ENCODE assay signal across 20 cellular contexts in the genomic region with DNA sequence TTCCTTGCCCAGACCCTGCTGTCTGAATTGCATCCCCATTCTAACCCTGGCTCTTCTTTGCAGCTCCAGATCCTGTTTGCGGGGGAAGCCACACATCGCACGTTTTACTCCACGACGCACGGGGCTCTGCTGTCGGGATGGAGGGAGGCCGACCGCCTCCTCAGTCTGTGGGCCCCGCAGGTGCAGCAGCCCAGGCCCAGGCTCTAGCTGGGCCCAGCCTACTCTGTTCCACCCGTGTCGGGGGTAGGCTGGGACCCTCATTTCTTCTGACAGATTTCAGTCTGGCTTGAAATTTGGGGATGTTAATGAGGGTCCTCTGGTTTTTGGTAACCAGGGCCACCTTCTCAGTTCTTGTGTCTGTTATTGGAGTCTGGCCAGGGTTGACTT. TPM values are rescaled to one million over a fixed set of nuclear protein-coding genes. Genes with fewer than 3 reads are reported as not detected.
DNase-seq lines count a peak whose midpoint lies in the region; ATAC-seq and TF ChIP-seq lines count a peak whose summit lies in the region.
"Had no signal": no experiment of that assay in that cellular context is flagged by ENCODE, and none has a peak within 500 bp of the region (broad histone marks: within the 10 kb centered on the region; RNA-seq: fewer than 3 reads in every experiment).

No MANE protein-coding gene starts in this region.

- DNase-seq in AG20443 (ENCODE audit: low spot score) (peak; percentile 1), memory B cell (ENCODE audit: low spot score in 2 of 2) (no peak), iPS-NIHi7 (ENCODE audit: extremely low spot score) (no peak), NCI-H2196 treated with DMSO at 0.1 percent for 48 hours (lab: John Stamatoyannopoulos, UW; ENCODE audit: unreplicated experiment) (no peak), amygdala (lab: John Stamatoyannopoulos, UW) (no peak)
- DNase-seq in CD8-positive, alpha-beta T cell = peak in 1 of 7 experiments; percentile 46
- DNase-seq in activated T-cell treated with anti-CD3 and anti-CD28 coated beads, Interleukin-2, amount 50 U/mL, for 72 hours = no peak
- DNase-seq: DND-41; midbrain; NCI-H1694; NCI-H510A treated with DMSO at 0.1 percent for 48 hours; PC-3; stimulated activated CD4-positive, alpha-beta T cell treated with anti-CD3 and anti-CD28 coated beads, Interleukin-12 subunit alpha, Interleukin-12 subunit beta, amount 100 ng/mL, for 4 hours had no signal

- H3K4me1 Mint-ChIP-seq in CD8-positive, alpha-beta T cell (ENCODE audit: low read depth) = peaks cover 56% of the 10 kb centered on the region
- peaks cover 57% of the 10 kb centered on the region for H3K4me1 Mint-ChIP-seq in activated T-cell treated with anti-CD3 and anti-CD28 coated beads, Interleukin-2, amount 50 U/mL, for 72 hours (ENCODE audit: low read depth)
- H3K4me1 Mint-ChIP-seq in memory B cell = peaks cover 45% of the 10 kb centered on the region

- intact Hi-C loops in CD8-positive, alpha-beta T cell (cut with DNase I, micrococcal nuclease) = loop anchor here (2.0 to 10.0 kb wide), 5 partner anchors 56 to 1486 kb away; partner anchors contain the start of genes PPP2R2D (in 1 of the 2), TUBGCP2 (in 1 of the 2) and ZNF511 (in 1 of the 2)

- no peak for TF ChIP-seq CTCF in CD8-positive, alpha-beta T cell (IDR thresholded peaks at IDR 0.05)

- H3K27ac ChIP-seq in CD8-positive, alpha-beta T cell (ENCODE audit: low read depth, low read length) = no peak overlapping the region
- H3K27ac ChIP-seq: cardiac muscle cell, gastroesophageal sphincter, HL-60, thoracic aorta had no signal

- H3K27me3 ChIP-seq in CD8-positive, alpha-beta T cell (ENCODE audit: insufficient read depth, low read length) = no peaks in the 10 kb centered on the region
- H3K27me3 ChIP-seq: cardiac muscle cell, gastroesophageal sphincter had no signal

- no peak for ATAC-seq in CD8-positive, alpha-beta T cell
- no peak for ATAC-seq in activated T-cell treated with anti-CD3 and anti-CD28 coated beads, Interleukin-2, amount 50 U/mL, for 72 hours (replicated peaks in 1 of 2)
- ATAC-seq in memory B cell (ENCODE audit: low read depth) (no peak), HG03135 (IDR thresholded peaks at IDR 0.05; ENCODE audit: unreplicated experiment) (no peak)
- ATAC-seq: gastroesophageal sphincter, PC-3, SK-N-SH treated with all-trans-retinoic acid at 6 μM for 48 hours, WTC11 had no signal

- H3K27ac Mint-ChIP-seq in CD8-positive, alpha-beta T cell = peak overlapping the region; percentile 69
- peak overlapping the region; percentile 97 for H3K27ac Mint-ChIP-seq in activated T-cell treated with anti-CD3 and anti-CD28 coated beads, Interleukin-2, amount 50 U/mL, for 72 hours
- peak overlapping the region; percentile 88 for H3K27ac Mint-ChIP-seq in memory B cell
- H3K27ac Mint-ChIP-seq: WTC11 had no signal

- POLR2A ChIA-PET in CD8-positive, alpha-beta T cell (lab: Charles Lee) = interaction anchor here (1.0 to 1.5 kb wide), 2 partner anchors 13 to 27 kb away, joined by 3 to 4 read pairs; partner anchors contain the start of gene PAOX

- peaks cover 49% of the 10 kb centered on the region for H3K4me1 ChIP-seq in CD8-positive, alpha-beta T cell (ENCODE audit: insufficient read depth, low read length)

- no peaks in the 10 kb centered on the region for H3K27me3 Mint-ChIP-seq in CD8-positive, alpha-beta T cell (ENCODE audit: low read depth)
- H3K27me3 Mint-ChIP-seq in activated T-cell treated with anti-CD3 and anti-CD28 coated beads, Interleukin-2, amount 50 U/mL, for 72 hours (ENCODE audit: low read depth) = no peaks in the 10 kb centered on the region
- no peaks in the 10 kb centered on the region for H3K27me3 Mint-ChIP-seq in memory B cell

- CTCF ChIA-PET in CD8-positive, alpha-beta T cell (lab: Charles Lee) = interaction anchor here (1.0 to 5.1 kb wide), 2 partner anchors 62 to 76 kb away, joined by 3 to 28 read pairs; no protein-coding TSS in a partner anchor

- no peak overlapping the region for H3K4me3 Mint-ChIP-seq in CD8-positive, alpha-beta T cell
- peak overlapping the region; percentile 85 to 87 for H3K4me3 Mint-ChIP-seq in activated T-cell treated with anti-CD3 and anti-CD28 coated beads, Interleukin-2, amount 50 U/mL, for 72 hours
- peak overlapping the region; percentile 78 for H3K4me3 Mint-ChIP-seq in memory B cell
- H3K4me3 Mint-ChIP-seq: WTC11 had no signal

- H3K36me3 ChIP-seq in CD8-positive, alpha-beta T cell (ENCODE audit: insufficient read depth, low read length) = peaks cover 2% of the 10 kb centered on the region

- no peaks in the 10 kb centered on the region for H3K9me3 Mint-ChIP-seq in CD8-positive, alpha-beta T cell
- no peaks in the 10 kb centered on the region for H3K9me3 Mint-ChIP-seq in activated T-cell treated with anti-CD3 and anti-CD28 coated beads, Interleukin-2, amount 50 U/mL, for 72 hours
- H3K9me3 Mint-ChIP-seq in memory B cell = no peaks in the 10 kb centered on the region
- H3K9me3 Mint-ChIP-seq: WTC11 had no signal

- no peak overlapping the region for H3K4me3 ChIP-seq in CD8-positive, alpha-beta T cell (ENCODE audit: low read depth, low read length)
- H3K4me3 ChIP-seq: cardiac muscle cell, gastroesophageal sphincter, thoracic aorta had no signal

- peaks cover 14% of the 10 kb centered on the region for H3K36me3 Mint-ChIP-seq in CD8-positive, alpha-beta T cell
- peaks cover 0 to 7% of the 10 kb centered on the region in 2 donors for H3K36me3 Mint-ChIP-seq in activated T-cell treated with anti-CD3 and anti-CD28 coated beads, Interleukin-2, amount 50 U/mL, for 72 hours (ENCODE audit: insufficient read depth in 2 of 2)
- peaks cover 3% of the 10 kb centered on the region for H3K36me3 Mint-ChIP-seq in memory B cell

- H3K9me3 ChIP-seq in CD8-positive, alpha-beta T cell (ENCODE audit: low read length) = no peaks in the 10 kb centered on the region
- H3K9me3 ChIP-seq: gastroesophageal sphincter, thoracic aorta had no signal

RNA-seq across cellular contexts. Expression of gene MTG1, which starts 2.7 kb away (rescaled TPM):
- 10 to 100 TPM; 30.2 to 31.0 TPM for total RNA-seq in CD8-positive, alpha-beta T cell
- 10 to 100 TPM; 58.0 to 67.2 TPM for total RNA-seq in activated T-cell treated with anti-CD3 and anti-CD28 coated beads, Interleukin-2, amount 50 U/mL, for 72 hours

RNA-seq across cellular contexts. Expression of gene PAOX, which starts 12.2 kb away (rescaled TPM):
- 1 to 10 TPM; 2.4 to 3.5 TPM for total RNA-seq in CD8-positive, alpha-beta T cell
- 10 to 100 TPM; 12.4 to 13.8 TPM for total RNA-seq in activated T-cell treated with anti-CD3 and anti-CD28 coated beads, Interleukin-2, amount 50 U/mL, for 72 hours

RNA-seq across cellular contexts. Expression of gene ECHS1, which starts 18.1 kb away (rescaled TPM):
- total RNA-seq in CD8-positive, alpha-beta T cell = 1 to 10 TPM; 7.9 to 8.5 TPM
- total RNA-seq in activated T-cell treated with anti-CD3 and anti-CD28 coated beads, Interleukin-2, amount 50 U/mL, for 72 hours = 10 to 100 TPM; 47.2 to 53.1 TPM

RNA-seq across cellular contexts. Expression of gene SPRN, which starts 33.2 kb away (rescaled TPM):
- not detected for total RNA-seq in CD8-positive, alpha-beta T cell
- total RNA-seq in activated T-cell treated with anti-CD3 and anti-CD28 coated beads, Interleukin-2, amount 50 U/mL, for 72 hours = not detected
- total RNA-seq: PC-3, thoracic aorta had no signal

RNA-seq across cellular contexts. Expression of gene FUOM, which starts 33.4 kb away (rescaled TPM):
- 1 to 10 TPM; 7.9 to 10.0 TPM for total RNA-seq in CD8-positive, alpha-beta T cell
- total RNA-seq in activated T-cell treated with anti-CD3 and anti-CD28 coated beads, Interleukin-2, amount 50 U/mL, for 72 hours = 10 to 100 TPM; 14.9 to 17.1 TPM

Comparison
In these comparisons a context has a peak if more than half of its experiments do, and no peak if none do; other contexts are left out.
1. RNA of gene ECHS1, which starts 18.1 kb away (total RNA-seq): 47.2 to 53.1 TPM in activated T-cell treated with anti-CD3 and anti-CD28 coated beads, Interleukin-2, amount 50 U/mL, for 72 hours; 7.9 to 8.5 TPM in CD8-positive, alpha-beta T cell; every median in the first group is over 4 times any median in the second.
2. Peak in every context shown above with its lines, with median percentiles within 50 percentile points of each other: H3K27ac Mint-ChIP-seq.